Comparison of ENCODE assay signal across 11 cellular contexts in the genomic region with DNA sequence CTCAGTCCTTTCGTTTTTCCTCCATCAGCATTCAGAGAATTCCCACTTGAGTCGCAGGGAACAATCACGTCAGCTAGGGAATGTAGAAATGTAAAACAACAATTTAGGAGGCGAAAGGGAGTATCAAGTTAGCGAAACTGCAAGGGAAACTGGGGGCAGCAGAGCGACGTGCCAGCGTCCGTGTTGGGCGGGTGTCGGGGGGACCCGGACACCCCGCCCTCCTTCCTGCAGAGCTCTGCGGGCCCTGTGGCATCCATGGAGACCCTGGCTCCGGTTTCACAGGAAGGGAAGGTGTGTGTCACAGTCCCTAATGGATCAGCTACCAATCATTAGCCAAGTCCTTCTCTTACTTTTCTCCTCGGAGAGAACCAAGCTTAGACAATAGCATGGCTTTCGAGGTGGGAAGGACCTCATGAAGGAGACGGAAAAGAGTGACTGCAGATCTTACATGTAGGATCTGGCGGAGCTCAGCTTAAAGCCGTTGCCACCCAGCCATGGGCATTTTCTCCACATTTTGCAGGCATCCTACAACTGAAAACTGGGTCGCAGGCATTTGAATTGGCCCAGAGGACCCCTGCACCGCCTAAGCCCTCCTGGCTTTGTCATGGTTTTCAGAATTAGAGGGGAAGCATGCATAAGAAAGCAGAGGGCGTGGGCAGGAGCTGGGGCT. TPM values are rescaled to one million over a fixed set of nuclear protein-coding genes. Genes with fewer than 3 reads are reported as not detected.
DNase-seq lines count a peak whose midpoint lies in the region; ATAC-seq and TF ChIP-seq lines count a peak whose summit lies in the region.
"Had no signal": no experiment of that assay in that cellular context is flagged by ENCODE, and none has a peak within 500 bp of the region (broad histone marks: within the 10 kb centered on the region; RNA-seq: fewer than 3 reads in every experiment).

No MANE protein-coding gene starts in this region.

- intact Hi-C loops in left lung (cut with DNase I) = no loop called here
- intact Hi-C loops in sciatic nerve (cut with DNase I) = no loop called here
- intact Hi-C loops in ovary (cut with DNase I) = no loop called here

- no peak for TF ChIP-seq POLR2A in ovary (IDR thresholded peaks at IDR 0.05)

- H3K36me3 ChIP-seq in H7 (replicated peaks; ENCODE audit: control insufficient read depth, insufficient read depth, low read length) (no peaks in the 10 kb centered on the region), ectodermal cell (ENCODE audit: control insufficient read depth, insufficient read depth, low read length) (no peaks in the 10 kb centered on the region), left lung (no peaks in the 10 kb centered on the region), ovary (no peaks in the 10 kb centered on the region)
- H3K36me3 ChIP-seq: MG63 had no signal

- TF ChIP-seq EP300 in ovary (IDR thresholded peaks at IDR 0.05) = no peak

- DNase-seq in H7 (peak; percentile 85), left lung (no peak), sciatic nerve (ENCODE audit: low spot score) (no peak), ovary (no peak), NAMALWA (ENCODE audit: low spot score) (no peak)
- DNase-seq: cortex of kidney, MG63 had no signal

- H3K9me3 ChIP-seq in ectodermal cell (ENCODE audit: control insufficient read depth, low read length) (no peaks in the 10 kb centered on the region), left lung (no peaks in the 10 kb centered on the region), ovary (no peaks in the 10 kb centered on the region)
- H3K9me3 ChIP-seq: MG63 had no signal

- peaks cover 18% of the 10 kb centered on the region for H3K4me1 ChIP-seq in ectodermal cell (ENCODE audit: control insufficient read depth, insufficient read depth, low read length)
- no peaks in the 10 kb centered on the region for H3K4me1 ChIP-seq in left lung
- no peaks in the 10 kb centered on the region for H3K4me1 ChIP-seq in ovary (ENCODE audit: insufficient read depth)

- H3K27ac ChIP-seq in ectodermal cell (ENCODE audit: insufficient read depth, low read depth, low read length, poor library complexity, severe bottlenecking) (peak overlapping the region; percentile 95), left lung (no peak overlapping the region), ovary (no peak overlapping the region)

- H3K4me3 ChIP-seq in H7 (ENCODE audit: insufficient read depth, low read depth, low read length) = peak overlapping the region; percentile 32
- H3K4me3 ChIP-seq in ectodermal cell (ENCODE audit: insufficient read depth, low read depth, low read length) = peak overlapping the region; percentile 58
- H3K4me3 ChIP-seq in left lung = no peak overlapping the region
- H3K4me3 ChIP-seq in ovary = no peak overlapping the region
- H3K4me3 ChIP-seq: MG63 had no signal

- ATAC-seq in left lung (peak; percentile 40), sciatic nerve (peak; percentile 39), GM18858 (IDR thresholded peaks at IDR 0.05; ENCODE audit: unreplicated experiment) (no peak), GM21447 (IDR thresholded peaks at IDR 0.05; ENCODE audit: unreplicated experiment) (no peak)

- TF ChIP-seq CTCF in left lung (IDR thresholded peaks at IDR 0.05) = no peak
- TF ChIP-seq CTCF in ovary (IDR thresholded peaks at IDR 0.05) = no peak

- H3K27me3 ChIP-seq in H7 (ENCODE audit: control insufficient read depth, insufficient read depth, low read length) (no peaks in the 10 kb centered on the region), ectodermal cell (ENCODE audit: control insufficient read depth, insufficient read depth, low read length, poor library complexity, severe bottlenecking) (no peaks in the 10 kb centered on the region), left lung (peaks cover 0 to 10% of the 10 kb centered on the region in 2 donors), ovary (no peaks in the 10 kb centered on the region)
- H3K27me3 ChIP-seq: MG63 had no signal

- 0% methylated on average over 23 of the region's 23 CpGs for WGBS in ectodermal cell, 2 experiments
- 10 to 13% (median 11%) methylated on average over 23 of the region's 23 CpGs for WGBS in ovary, 3 donors

RNA-seq across cellular contexts. Expression of gene SOX11, which starts 33.7 kb away (rescaled TPM):
- total RNA-seq in H7 (2014; rRNA removed; shearing (Covaris generic)) = 20.9 and 26.6 TPM in 2 replicates
- polyA plus RNA-seq in ectodermal cell (2013, experiment 1 of 4) = 121 TPM
- 127 TPM for polyA plus RNA-seq in ectodermal cell (2013, experiment 2 of 4)
- 81.4 TPM for polyA plus RNA-seq in ectodermal cell (2013, experiment 3 of 4)
- polyA plus RNA-seq in ectodermal cell (2013, experiment 4 of 4) = 87.8 TPM
- under 1 TPM; 0.05 to 0.23 TPM for total RNA-seq in left lung
- total RNA-seq in sciatic nerve = not detected
- under 1 TPM in 1 of 7 donors, not detected in 6; 0.03 TPM for total RNA-seq in ovary
- polyA plus RNA-seq in ovary = under 1 TPM in 1 of 2 donors, not detected in 1; 0.01 TPM
- total RNA-seq: T-helper 1 cell treated with Interleukin-12 subunit alpha and Interleukin-12 subunit beta and Interleukin-4 antibody, amounts not matched to agents 30 ng/mL and 1 ng/mL, for 36 hours had no signal

Comparison
In these comparisons a context has a peak if more than half of its experiments do, and no peak if none do; other contexts are left out.
1. H3K4me3 ChIP-seq: peak in H7 (single experiment) and ectodermal cell (single experiment); none in left lung (0 of 2) and ovary (single experiment).
2. ATAC-seq: peak in left lung (single experiment) and sciatic nerve (single experiment); none in GM18858 (single experiment) and GM21447 (single experiment).
3. RNA of gene SOX11, which starts 33.7 kb away (total RNA-seq): 20.9 to 26.6 TPM in H7; 0.05 to 0.23 TPM in left lung, not detected in sciatic nerve (single experiment) and 0.03 TPM in ovary; every median in the first group is over 10 times any median in the second.